8 cellular contexts compared by ENCODE assay signal in genomic region chr22:20867179-20868099, GRCh38. TPM values are rescaled to one million over a fixed set of nuclear protein-coding genes. Genes with fewer than 3 reads are reported as not detected.
DNase-seq lines count a peak whose midpoint lies in the region; ATAC-seq and TF ChIP-seq lines count a peak whose summit lies in the region.

No MANE protein-coding gene starts in this region.

- H3K27me3 ChIP-seq in right atrium auricular region, result no peaks in the 10 kb centered on the region
- H3K27me3 ChIP-seq in skeletal muscle tissue (ENCODE audit: control insufficient read depth in 3 of 3, insufficient read depth in 3 of 3, low read length in 3 of 3), result no peaks in the 10 kb centered on the region

- H3K4me1 ChIP-seq in HEK293 (ENCODE audit: control insufficient read depth, insufficient read depth, low read length), result no peaks in the 10 kb centered on the region
- H3K4me1 ChIP-seq in right atrium auricular region, result peaks cover 0 to 31% of the 10 kb centered on the region in 2 donors
- peaks cover 17 to 30% (median 28%) of the 10 kb centered on the region in 3 donors for H3K4me1 ChIP-seq in skeletal muscle tissue (ENCODE audit: control insufficient read depth in 3 of 3, insufficient read depth in 3 of 3, low read length in 3 of 3)

- no peak overlapping the region for H3K4me3 Mint-ChIP-seq in activated CD8-positive, alpha-beta T cell treated with anti-CD3 and anti-CD28 coated beads for 36 hours
- no peak overlapping the region for H3K4me3 Mint-ChIP-seq in osteocyte (ENCODE audit: unreplicated experiment)

- H3K9me3 Mint-ChIP-seq in activated CD8-positive, alpha-beta T cell treated with anti-CD3 and anti-CD28 coated beads for 36 hours, result no peaks in the 10 kb centered on the region
- H3K9me3 Mint-ChIP-seq in osteocyte (ENCODE audit: unreplicated experiment), result no peaks in the 10 kb centered on the region

- H3K36me3 Mint-ChIP-seq in activated CD8-positive, alpha-beta T cell treated with anti-CD3 and anti-CD28 coated beads for 36 hours (ENCODE audit: low read depth), result peaks cover 7% of the 10 kb centered on the region
- H3K36me3 Mint-ChIP-seq in osteocyte (ENCODE audit: unreplicated experiment), result peaks cover 14% of the 10 kb centered on the region

- peak overlapping the region in 2 of 3 donors; percentile 48 to 51 for H3K9ac ChIP-seq in skeletal muscle tissue (ENCODE audit: low read depth in 1 of 3, low read length in 3 of 3)

- peak overlapping the region; percentile 4 for H3K27ac Mint-ChIP-seq in activated CD8-positive, alpha-beta T cell treated with anti-CD3 and anti-CD28 coated beads for 36 hours
- no peak overlapping the region for H3K27ac Mint-ChIP-seq in osteocyte (ENCODE audit: unreplicated experiment)

- H3K9me3 ChIP-seq in HEK293 (ENCODE audit: control insufficient read depth, insufficient read depth, low read depth, low read length), result no peaks in the 10 kb centered on the region
- H3K9me3 ChIP-seq in right atrium auricular region, result no peaks in the 10 kb centered on the region
- H3K9me3 ChIP-seq in skeletal muscle tissue (ENCODE audit: control insufficient read depth in 3 of 3, low read length in 3 of 3), result no peaks in the 10 kb centered on the region

- no peaks in the 10 kb centered on the region for H3K27me3 Mint-ChIP-seq in activated CD8-positive, alpha-beta T cell treated with anti-CD3 and anti-CD28 coated beads for 36 hours
- no peaks in the 10 kb centered on the region for H3K27me3 Mint-ChIP-seq in osteocyte (ENCODE audit: unreplicated experiment)

- H3K4me1 Mint-ChIP-seq in activated CD8-positive, alpha-beta T cell treated with anti-CD3 and anti-CD28 coated beads for 36 hours (ENCODE audit: low read depth), result peaks cover 14% of the 10 kb centered on the region
- H3K4me1 Mint-ChIP-seq in osteocyte (ENCODE audit: unreplicated experiment), result peaks cover 4% of the 10 kb centered on the region

- CTCF ChIA-PET in HEK293 (lab: Yijun Ruan, JAX), result interaction anchor here (1.0 to 4.6 kb wide), 5 partner anchors 18 to 94 kb away, joined by 3 to 31 read pairs (median 4); partner anchors contain the start of gene CRKL
- CTCF ChIA-PET in activated CD8-positive, alpha-beta T cell treated with anti-CD3 and anti-CD28 coated beads for 36 hours (lab: Charles Lee), result interaction anchor here (1.4 kb wide), 1 partner anchor 18 kb away, joined by 3 read pairs; no protein-coding TSS in a partner anchor

- peak; percentile 53 for ATAC-seq in activated CD8-positive, alpha-beta T cell treated with anti-CD3 and anti-CD28 coated beads for 36 hours
- no peak for ATAC-seq in GM21447 (IDR thresholded peaks at IDR 0.05; ENCODE audit: unreplicated experiment)
- ATAC-seq in GM21423 (IDR thresholded peaks at IDR 0.05; ENCODE audit: unreplicated experiment), result no peak

- POLR2A ChIA-PET in HEK293 (lab: Yijun Ruan, JAX), result interaction anchor here (0.6 to 1.9 kb wide), 3 partner anchors 9 to 148 kb away, joined by 4 to 7 read pairs (median 4); partner anchors contain the start of genes LZTR1, PI4KA and SNAP29
- POLR2A ChIA-PET in activated CD8-positive, alpha-beta T cell treated with anti-CD3 and anti-CD28 coated beads for 36 hours (lab: Charles Lee), result interaction anchor here (1.5 kb wide), 1 partner anchor 10 kb away, joined by 3 read pairs; no protein-coding TSS in a partner anchor

- H3K4me3 ChIP-seq in HEK293 (ENCODE audit: low read depth, low read length) (no peak overlapping the region), right atrium auricular region (peak overlapping the region in 1 of 2 donors; percentile 16), skeletal muscle tissue (ENCODE audit: low read length in 3 of 3) (peak overlapping the region in 2 of 3 donors; percentile 12 to 46)

- H3K27ac ChIP-seq in HEK293 (ENCODE audit: extremely low read depth, low read depth, low read length), result no peak overlapping the region
- peak overlapping the region; percentile 77 to 80 for H3K27ac ChIP-seq in right atrium auricular region
- H3K27ac ChIP-seq in skeletal muscle tissue (ENCODE audit: low read depth, low read length), result peak overlapping the region; percentile 86

- no peak for TF ChIP-seq CTCF in HEK293 (tag by site-specific recombination; IDR thresholded peaks at IDR 0.05)
- no peak for TF ChIP-seq CTCF in activated CD8-positive, alpha-beta T cell treated with anti-CD3 and anti-CD28 coated beads for 36 hours (IDR thresholded peaks at IDR 0.05)
- TF ChIP-seq CTCF in right atrium auricular region (IDR thresholded peaks at IDR 0.05), result no peak
- no peak for TF ChIP-seq CTCF in osteocyte (IDR thresholded peaks at IDR 0.05)

- no peak for DNase-seq in activated CD8-positive, alpha-beta T cell treated with anti-CD3 and anti-CD28 coated beads for 36 hours
- peak; percentile 79 for DNase-seq in right atrium auricular region (ENCODE audit: low spot score)
- DNase-seq in NCI-H510A treated with DMSO at 0.1 percent for 48 hours (lab: John Stamatoyannopoulos, UW), result no peak
- no peak for DNase-seq in osteocyte (ENCODE audit: extremely low spot score, unreplicated experiment)

- H3K36me3 ChIP-seq in HEK293 (ENCODE audit: control insufficient read depth in 2 of 2, insufficient read depth in 1 of 2, low read length in 2 of 2) (peaks cover 5 to 64% of the 10 kb centered on the region in 2 experiments; a peak in 2 of 3 replicates), right atrium auricular region (peaks cover 14% of the 10 kb centered on the region), skeletal muscle tissue (ENCODE audit: control insufficient read depth in 3 of 3, insufficient read depth in 3 of 3, low read length in 3 of 3) (peaks cover 16 to 18% (median 18%) of the 10 kb centered on the region in 3 donors)

- intact Hi-C loops in activated CD8-positive, alpha-beta T cell treated with anti-CD3 and anti-CD28 coated beads for 36 hours (cut with micrococcal nuclease), result no loop called here

TF ChIP-seq in HEK293, 187 proteins besides CTCF, POLR2A, EP300 and RAD21 (continues in another document):
- peak; percentile 41; the same call in 1 of the 2 replicates for TF ChIP-seq SCRT2 (tag by site-specific recombination; IDR thresholded peaks at IDR 0.05)
- peak; percentile 32; the same call in 1 of the 2 replicates for TF ChIP-seq SCRT1 (tag by site-specific recombination; IDR thresholded peaks at IDR 0.05; ENCODE audit: borderline replicate concordance)
- no peak for TF ChIP-seq KLF10 (tag by site-specific recombination; IDR thresholded peaks at IDR 0.05)
- no peak for TF ChIP-seq ZNF404 (tag by site-specific recombination; IDR thresholded peaks at IDR 0.05)
- no peak for TF ChIP-seq ZNF416 (tag by site-specific recombination; IDR thresholded peaks at IDR 0.05)
- no peak for TF ChIP-seq SP7 (tag by site-specific recombination; IDR thresholded peaks at IDR 0.05)
- no peak for TF ChIP-seq ZNF37A (tag by site-specific recombination; IDR thresholded peaks at IDR 0.05)
- TF ChIP-seq, protein P1, sequence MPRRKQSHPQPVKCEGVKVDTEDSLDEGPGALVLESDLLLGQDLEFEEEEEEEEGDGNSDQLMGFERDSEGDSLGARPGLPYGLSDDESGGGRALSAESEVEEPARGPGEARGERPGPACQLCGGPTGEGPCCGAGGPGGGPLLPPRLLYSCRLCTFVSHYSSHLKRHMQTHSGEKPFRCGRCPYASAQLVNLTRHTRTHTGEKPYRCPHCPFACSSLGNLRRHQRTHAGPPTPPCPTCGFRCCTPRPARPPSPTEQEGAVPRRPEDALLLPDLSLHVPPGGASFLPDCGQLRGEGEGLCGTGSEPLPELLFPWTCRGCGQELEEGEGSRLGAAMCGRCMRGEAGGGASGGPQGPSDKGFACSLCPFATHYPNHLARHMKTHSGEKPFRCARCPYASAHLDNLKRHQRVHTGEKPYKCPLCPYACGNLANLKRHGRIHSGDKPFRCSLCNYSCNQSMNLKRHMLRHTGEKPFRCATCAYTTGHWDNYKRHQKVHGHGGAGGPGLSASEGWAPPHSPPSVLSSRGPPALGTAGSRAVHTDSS (tag by site-specific recombination; IDR thresholded peaks at IDR 0.05), result no peak
- TF ChIP-seq ZNF10 (tag by site-specific recombination; IDR thresholded peaks at IDR 0.05), result no peak
- TF ChIP-seq, protein P2, sequence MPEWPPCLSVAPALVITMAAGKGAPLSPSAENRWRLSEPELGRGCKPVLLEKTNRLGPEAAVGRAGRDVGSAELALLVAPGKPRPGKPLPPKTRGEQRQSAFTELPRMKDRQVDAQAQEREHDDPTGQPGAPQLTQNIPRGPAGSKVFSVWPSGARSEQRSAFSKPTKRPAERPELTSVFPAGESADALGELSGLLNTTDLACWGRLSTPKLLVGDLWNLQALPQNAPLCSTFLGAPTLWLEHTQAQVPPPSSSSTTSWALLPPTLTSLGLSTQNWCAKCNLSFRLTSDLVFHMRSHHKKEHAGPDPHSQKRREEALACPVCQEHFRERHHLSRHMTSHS (tag by site-specific recombination; IDR thresholded peaks at IDR 0.05), result no peak
- no peak for TF ChIP-seq ZFP41 (tag by site-specific recombination; IDR thresholded peaks at IDR 0.05; ENCODE audit: borderline replicate concordance)

RNA-seq across cellular contexts. Expression of gene SNAP29, which starts 8.6 kb away (rescaled TPM):
- 10 to 100 TPM; 20.0 to 22.6 TPM for total RNA-seq in activated CD8-positive, alpha-beta T cell treated with anti-CD3 and anti-CD28 coated beads for 36 hours
- total RNA-seq in right atrium auricular region (10 to 100 TPM; 20.8 to 26.0 TPM), skeletal muscle tissue (5.2 TPM), osteocyte (28.0 and 30.0 TPM in 2 replicates)

RNA-seq across cellular contexts. Expression of gene PI4KA, which starts 8.8 kb away (rescaled TPM):
- 10 to 100 TPM; 63.9 to 64.1 TPM for total RNA-seq in activated CD8-positive, alpha-beta T cell treated with anti-CD3 and anti-CD28 coated beads for 36 hours
- total RNA-seq in right atrium auricular region (10 to 100 TPM; 46.7 to 55.1 TPM), skeletal muscle tissue (20.4 TPM), osteocyte (108 and 116 TPM in 2 replicates)

RNA-seq across cellular contexts. Expression of gene CRKL, which starts 49.8 kb away (rescaled TPM):
- total RNA-seq in activated CD8-positive, alpha-beta T cell treated with anti-CD3 and anti-CD28 coated beads for 36 hours, result 100 to 1,000 TPM in 1 of 2 experiments, 10 to 100 TPM in 1; 99.1 to 102 TPM
- total RNA-seq in right atrium auricular region, result 10 to 100 TPM; 46.7 to 53.7 TPM
- 45.9 TPM for total RNA-seq in skeletal muscle tissue
- total RNA-seq in osteocyte, result 56.0 and 58.8 TPM in 2 replicates
